Comparison of ENCODE assay signal across 1 cellular context in genomic region chr2:168392031-168392430, GRCh38.
TF ChIP-seq lines count a peak whose summit lies in the region.

No MANE protein-coding gene starts in this region.

TF ChIP-seq in GM23338, 12 proteins besides CTCF, POLR2A, EP300 and RAD21 (continued from another document):
- TF ChIP-seq, protein P1, sequence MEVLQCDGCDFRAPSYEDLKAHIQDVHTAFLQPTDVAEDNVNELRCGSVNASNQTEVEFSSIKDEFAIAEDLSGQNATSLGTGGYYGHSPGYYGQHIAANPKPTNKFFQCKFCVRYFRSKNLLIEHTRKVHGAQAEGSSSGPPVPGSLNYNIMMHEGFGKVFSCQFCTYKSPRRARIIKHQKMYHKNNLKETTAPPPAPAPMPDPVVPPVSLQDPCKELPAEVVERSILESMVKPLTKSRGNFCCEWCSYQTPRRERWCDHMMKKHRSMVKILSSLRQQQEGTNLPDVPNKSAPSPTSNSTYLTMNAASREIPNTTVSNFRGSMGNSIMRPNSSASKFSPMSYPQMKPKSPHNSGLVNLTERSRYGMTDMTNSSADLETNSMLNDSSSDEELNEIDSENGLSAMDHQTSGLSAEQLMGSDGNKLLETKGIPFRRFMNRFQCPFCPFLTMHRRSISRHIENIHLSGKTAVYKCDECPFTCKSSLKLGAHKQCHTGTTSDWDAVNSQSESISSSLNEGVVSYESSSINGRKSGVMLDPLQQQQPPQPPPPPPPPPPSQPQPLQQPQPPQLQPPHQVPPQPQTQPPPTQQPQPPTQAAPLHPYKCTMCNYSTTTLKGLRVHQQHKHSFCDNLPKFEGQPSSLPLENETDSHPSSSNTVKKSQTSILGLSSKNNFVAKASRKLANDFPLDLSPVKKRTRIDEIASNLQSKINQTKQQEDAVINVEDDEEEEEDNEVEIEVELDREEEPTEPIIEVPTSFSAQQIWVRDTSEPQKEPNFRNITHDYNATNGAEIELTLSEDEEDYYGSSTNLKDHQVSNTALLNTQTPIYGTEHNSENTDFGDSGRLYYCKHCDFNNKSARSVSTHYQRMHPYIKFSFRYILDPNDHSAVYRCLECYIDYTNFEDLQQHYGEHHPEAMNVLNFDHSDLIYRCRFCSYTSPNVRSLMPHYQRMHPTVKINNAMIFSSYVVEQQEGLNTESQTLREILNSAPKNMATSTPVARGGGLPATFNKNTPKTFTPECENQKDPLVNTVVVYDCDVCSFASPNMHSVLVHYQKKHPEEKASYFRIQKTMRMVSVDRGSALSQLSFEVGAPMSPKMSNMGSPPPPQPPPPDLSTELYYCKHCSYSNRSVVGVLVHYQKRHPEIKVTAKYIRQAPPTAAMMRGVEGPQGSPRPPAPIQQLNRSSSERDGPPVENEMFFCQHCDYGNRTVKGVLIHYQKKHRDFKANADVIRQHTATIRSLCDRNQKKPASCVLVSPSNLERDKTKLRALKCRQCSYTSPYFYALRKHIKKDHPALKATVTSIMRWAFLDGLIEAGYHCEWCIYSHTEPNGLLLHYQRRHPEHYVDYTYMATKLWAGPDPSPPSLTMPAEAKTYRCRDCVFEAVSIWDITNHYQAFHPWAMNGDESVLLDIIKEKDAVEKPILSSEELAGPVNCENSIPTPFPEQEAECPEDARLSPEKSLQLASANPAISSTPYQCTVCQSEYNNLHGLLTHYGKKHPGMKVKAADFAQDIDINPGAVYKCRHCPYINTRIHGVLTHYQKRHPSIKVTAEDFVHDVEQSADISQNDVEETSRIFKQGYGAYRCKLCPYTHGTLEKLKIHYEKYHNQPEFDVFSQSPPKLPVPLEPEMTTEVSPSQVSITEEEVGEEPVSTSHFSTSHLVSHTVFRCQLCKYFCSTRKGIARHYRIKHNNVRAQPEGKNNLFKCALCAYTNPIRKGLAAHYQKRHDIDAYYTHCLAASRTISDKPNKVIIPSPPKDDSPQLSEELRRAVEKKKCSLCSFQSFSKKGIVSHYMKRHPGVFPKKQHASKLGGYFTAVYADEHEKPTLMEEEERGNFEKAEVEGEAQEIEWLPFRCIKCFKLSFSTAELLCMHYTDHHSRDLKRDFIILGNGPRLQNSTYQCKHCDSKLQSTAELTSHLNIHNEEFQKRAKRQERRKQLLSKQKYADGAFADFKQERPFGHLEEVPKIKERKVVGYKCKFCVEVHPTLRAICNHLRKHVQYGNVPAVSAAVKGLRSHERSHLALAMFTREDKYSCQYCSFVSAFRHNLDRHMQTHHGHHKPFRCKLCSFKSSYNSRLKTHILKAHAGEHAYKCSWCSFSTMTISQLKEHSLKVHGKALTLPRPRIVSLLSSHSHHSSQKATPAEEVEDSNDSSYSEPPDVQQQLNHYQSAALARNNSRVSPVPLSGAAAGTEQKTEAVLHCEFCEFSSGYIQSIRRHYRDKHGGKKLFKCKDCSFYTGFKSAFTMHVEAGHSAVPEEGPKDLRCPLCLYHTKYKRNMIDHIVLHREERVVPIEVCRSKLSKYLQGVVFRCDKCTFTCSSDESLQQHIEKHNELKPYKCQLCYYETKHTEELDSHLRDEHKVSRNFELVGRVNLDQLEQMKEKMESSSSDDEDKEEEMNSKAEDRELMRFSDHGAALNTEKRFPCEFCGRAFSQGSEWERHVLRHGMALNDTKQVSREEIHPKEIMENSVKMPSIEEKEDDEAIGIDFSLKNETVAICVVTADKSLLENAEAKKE (CRISPR knock-in tag; IDR thresholded peaks at IDR 0.05), result no peak
- TF ChIP-seq EZH2phosphoT487 (IDR thresholded peaks at IDR 0.05; ENCODE audit: unreplicated experiment), result no peak
- no peak for TF ChIP-seq ZNF114 (CRISPR knock-in tag; IDR thresholded peaks at IDR 0.05)
- no peak for TF ChIP-seq EZH2 (IDR thresholded peaks at IDR 0.05; ENCODE audit: low read depth, unreplicated experiment)
